ENCODE assay signal across 18 cellular contexts in genomic region chr6:112503210-112503609, GRCh38.
DNase-seq lines count a peak whose midpoint lies in the region; ATAC-seq lines count a peak whose summit lies in the region.
"Had no signal": no experiment of that assay in that cellular context is flagged by ENCODE, and none has a peak within 500 bp of the region (broad histone marks: within the 10 kb centered on the region; RNA-seq: fewer than 3 reads in every experiment).

No MANE protein-coding gene starts in this region.

- no peak for ATAC-seq in HG02798 (IDR thresholded peaks at IDR 0.05; ENCODE audit: poor library complexity, unreplicated experiment)
- ATAC-seq: activated T-cell treated with anti-CD3 and anti-CD28 coated beads, Interleukin-2, amount 50 U/mL, for 4 hours; GM12878 had no signal

- H2AFZ ChIP-seq in ACC112 (ENCODE audit: low read length, unreplicated experiment), result peak overlapping the region; percentile 79

- DNase-seq in NCI-H146 (lab: John Stamatoyannopoulos, UW) (peak; percentile 14), cerebellar cortex (ENCODE audit: low spot score) (peak; percentile 7), cardiac septum (ENCODE audit: low spot score) (no peak), KG1 (lab: John Stamatoyannopoulos, UW) (no peak)
- DNase-seq in activated CD4-positive, alpha-beta memory T cell treated with anti-CD3 and anti-CD28 coated beads for 36 hours, result no peak
- DNase-seq: activated B cell treated with CpG ODN at 0.5 μM for 24 hours; activated T-cell treated with anti-CD3 and anti-CD28 coated beads, Interleukin-2, amount 50 U/mL, for 4 hours; DMS153; KBM-7; NCI-H345; SHP77; spleen; upper lobe of left lung had no signal

- CTCF ChIA-PET in activated CD4-positive, alpha-beta memory T cell treated with anti-CD3 and anti-CD28 coated beads for 36 hours (lab: Charles Lee), result no interaction called here

- H3K79me2 ChIP-seq in ACC112 (ENCODE audit: control insufficient read depth, insufficient read depth, low read length, unreplicated experiment), result no peaks in the 10 kb centered on the region

- no peak overlapping the region for H3K27ac ChIP-seq in ACC112 (ENCODE audit: low read depth, low read length)
- H3K27ac ChIP-seq in mesodermal cell (ENCODE audit: low read depth, low read length, severe bottlenecking), result peak overlapping the region; percentile 64
- H3K27ac ChIP-seq: epithelial cell of prostate, spleen, upper lobe of left lung had no signal

- intact Hi-C loops in cardiac septum (cut with DNase I), result no loop called here
- intact Hi-C loops in activated CD4-positive, alpha-beta memory T cell treated with anti-CD3 and anti-CD28 coated beads for 36 hours (cut with micrococcal nuclease), result no loop called here

- H3K9me3 ChIP-seq in mesodermal cell (ENCODE audit: control insufficient read depth, low read length), result no peaks in the 10 kb centered on the region
- H3K9me3 ChIP-seq: spleen, upper lobe of left lung had no signal

- no peaks in the 10 kb centered on the region for H3K36me3 Mint-ChIP-seq in activated CD4-positive, alpha-beta memory T cell treated with anti-CD3 and anti-CD28 coated beads for 36 hours

- no peak overlapping the region for H3K27ac Mint-ChIP-seq in activated CD4-positive, alpha-beta memory T cell treated with anti-CD3 and anti-CD28 coated beads for 36 hours
- H3K27ac Mint-ChIP-seq: activated B cell treated with CpG ODN at 0.5 μM for 24 hours had no signal

- H3K4me3 ChIP-seq in ACC112 (ENCODE audit: low read depth, low read length) (no peak overlapping the region), mesodermal cell (ENCODE audit: extremely low read depth, insufficient read depth, low read length, poor library complexity, severe bottlenecking) (no peak overlapping the region)
- H3K4me3 ChIP-seq: GM12878, spleen, upper lobe of left lung had no signal

- H3K27me3 Mint-ChIP-seq in activated CD4-positive, alpha-beta memory T cell treated with anti-CD3 and anti-CD28 coated beads for 36 hours, result no peaks in the 10 kb centered on the region
- H3K27me3 Mint-ChIP-seq: activated B cell treated with CpG ODN at 0.5 μM for 24 hours had no signal

- H3K4me1 Mint-ChIP-seq in activated CD4-positive, alpha-beta memory T cell treated with anti-CD3 and anti-CD28 coated beads for 36 hours (ENCODE audit: low read depth), result no peaks in the 10 kb centered on the region
- H3K4me1 Mint-ChIP-seq: activated B cell treated with CpG ODN at 0.5 μM for 24 hours had no signal

- H3K27me3 ChIP-seq in ACC112 (ENCODE audit: insufficient read depth, low read length), result no peaks in the 10 kb centered on the region
- H3K27me3 ChIP-seq: spleen, upper lobe of left lung had no signal

- H3K36me3 ChIP-seq in ACC112 (ENCODE audit: insufficient read depth, low read length) (no peaks in the 10 kb centered on the region), mesodermal cell (ENCODE audit: control insufficient read depth, insufficient read depth, low read length) (no peaks in the 10 kb centered on the region)
- H3K36me3 ChIP-seq: spleen, upper lobe of left lung had no signal

- WGBS in mesodermal cell (ENCODE audit: insufficient coverage in 2 of 2), 2 experiments, result 58 to 63% methylated on average over 2 to 3 of the region's 4 CpGs

- no peak overlapping the region for H3K4me3 Mint-ChIP-seq in activated CD4-positive, alpha-beta memory T cell treated with anti-CD3 and anti-CD28 coated beads for 36 hours
- H3K4me3 Mint-ChIP-seq: activated B cell treated with CpG ODN at 0.5 μM for 24 hours; activated T-cell treated with anti-CD3 and anti-CD28 coated beads, Interleukin-2, amount 50 U/mL, for 4 hours had no signal

- POLR2A ChIA-PET in activated CD4-positive, alpha-beta memory T cell treated with anti-CD3 and anti-CD28 coated beads for 36 hours (lab: Charles Lee), result no interaction called here

- H3K4me1 ChIP-seq in ACC112 (ENCODE audit: control insufficient read depth, insufficient read depth, low read length, unreplicated experiment) (peaks cover 10% of the 10 kb centered on the region), mesodermal cell (ENCODE audit: control insufficient read depth, insufficient read depth, low read length, poor library complexity, severe bottlenecking) (no peaks in the 10 kb centered on the region)
- H3K4me1 ChIP-seq: spleen, upper lobe of left lung had no signal

- H3K9me3 Mint-ChIP-seq in activated CD4-positive, alpha-beta memory T cell treated with anti-CD3 and anti-CD28 coated beads for 36 hours, result no peaks in the 10 kb centered on the region
- H3K9me3 Mint-ChIP-seq: activated T-cell treated with anti-CD3 and anti-CD28 coated beads, Interleukin-2, amount 50 U/mL, for 4 hours had no signal

Comparison
In these comparisons a context has a peak if more than half of its experiments do, and no peak if none do; other contexts are left out.
1. DNase-seq: peak in NCI-H146 (single experiment) and cerebellar cortex (single experiment); none in cardiac septum (single experiment), activated CD4-positive, alpha-beta memory T cell treated with anti-CD3 and anti-CD28 coated beads for 36 hours (single experiment) and KG1 (single experiment).